21 cellular contexts compared by ENCODE assay signal in genomic region chr3:178255315-178255714, GRCh38.
DNase-seq lines count a peak whose midpoint lies in the region; FAIRE-seq and TF ChIP-seq lines count a peak whose summit lies in the region.
"Had no signal": no experiment of that assay in that cellular context is flagged by ENCODE, and none has a peak within 500 bp of the region (broad histone marks: within the 10 kb centered on the region; RNA-seq: fewer than 3 reads in every experiment).

No MANE protein-coding gene starts in this region.

- no peaks in the 10 kb centered on the region for H3K9me3 ChIP-seq in small intestine (ENCODE audit: control insufficient read depth, low read depth)
- H3K9me3 ChIP-seq: testis had no signal

- DNase-seq in LHCN-M2 (ENCODE audit: low read depth) (peak; percentile 43), astrocyte of the spinal cord (ENCODE audit: low read depth, low spot score) (peak; percentile 47), fibroblast of villous mesenchyme (ENCODE audit: low read depth) (peak; percentile 74), small intestine (peak; percentile 12), GM20000 (ENCODE audit: low spot score) (no peak), inferior parietal cortex (ENCODE audit: extremely low spot score) (no peak), GM03348 (ENCODE audit: low spot score) (no peak)
- DNase-seq: activated CD4-positive, alpha-beta T cell treated with anti-CD3 and anti-CD28 coated beads, Interleukin-2, amount 50 U/mL, for 48 hours; AML-193; amniotic stem cell; DND-41; effector memory CD8-positive, alpha-beta T cell; foreskin fibroblast; Karpas-422; kidney glomerular epithelial cell; NCI-H1417; NCI-H2171; SHP77; T-helper 1 cell; testis had no signal

- no peak for TF ChIP-seq CTCF in astrocyte of the spinal cord (IDR thresholded peaks at IDR 0.05; ENCODE audit: low read depth, low read length)
- TF ChIP-seq CTCF in fibroblast of villous mesenchyme (IDR thresholded peaks at IDR 0.05; ENCODE audit: insufficient read depth, low read depth, low read length) = no peak
- TF ChIP-seq CTCF in GM20000 (IDR thresholded peaks at IDR 0.05; ENCODE audit: extremely low read depth, missing control alignments) = no peak

- FAIRE-seq in small intestine (lab: Jason Lieb, UNC) = no peak

- H3K27me3 ChIP-seq in small intestine (ENCODE audit: control insufficient read depth in 2 of 2, insufficient read depth in 2 of 2, low read length in 2 of 2) = no peaks in the 10 kb centered on the region
- H3K27me3 ChIP-seq: testis had no signal

- in situ Hi-C loops in astrocyte of the spinal cord (cut with HindIII; ENCODE audit: low sequenced_read_pairs) = no loop called here

- H3K36me3 ChIP-seq in small intestine (ENCODE audit: control insufficient read depth in 2 of 2, insufficient read depth in 2 of 2, low read length in 2 of 2) = no peaks in the 10 kb centered on the region

- 24 to 56% (median 51%) methylated on average over 2 of the region's 2 CpGs for WGBS in small intestine, 3 donors

- H3K27ac ChIP-seq in small intestine (ENCODE audit: low read depth in 1 of 2, low read length in 1 of 2) = no peak overlapping the region
- H3K27ac ChIP-seq: testis, VCaP had no signal

- no peaks in the 10 kb centered on the region for H3K4me1 ChIP-seq in small intestine (ENCODE audit: control insufficient read depth in 2 of 2, insufficient read depth in 1 of 2, low read depth in 1 of 2, low read length in 1 of 2)
- H3K4me1 ChIP-seq: testis had no signal

- H3K4me3 ChIP-seq in astrocyte of the spinal cord (ENCODE audit: low read depth, low read length) = no peak overlapping the region
- H3K4me3 ChIP-seq in fibroblast of villous mesenchyme (ENCODE audit: low read depth, low read length) = no peak overlapping the region
- no peak overlapping the region for H3K4me3 ChIP-seq in small intestine (ENCODE audit: low read depth in 1 of 2, low read length in 2 of 2)
- H3K4me3 ChIP-seq: testis had no signal

Comparison
In these comparisons a context has a peak if more than half of its experiments do, and no peak if none do; other contexts are left out.
1. DNase-seq: peak in LHCN-M2 (single experiment), astrocyte of the spinal cord (single experiment), fibroblast of villous mesenchyme (single experiment) and small intestine (single experiment); none in GM20000 (single experiment), inferior parietal cortex (single experiment) and GM03348 (single experiment).